ENCODE assay signal across 8 cellular contexts in genomic region chr14:35122696-35123387, GRCh38. TPM values are rescaled to one million over a fixed set of nuclear protein-coding genes. Genes with fewer than 3 reads are reported as not detected.
DNase-seq lines count a peak whose midpoint lies in the region; ATAC-seq and TF ChIP-seq lines count a peak whose summit lies in the region.

No MANE protein-coding gene starts in this region.

- peak; percentile 7 for ATAC-seq in GM21717 (IDR thresholded peaks at IDR 0.05; ENCODE audit: unreplicated experiment)
- no peak for ATAC-seq in GM19452 (IDR thresholded peaks at IDR 0.05; ENCODE audit: unreplicated experiment)

- H3K9me3 ChIP-seq in liver (ENCODE audit: control insufficient read depth in 4 of 4, low read length in 3 of 4) = no peaks in the 10 kb centered on the region

- peak; percentile 45 for DNase-seq in COLO829 (ENCODE audit: low spot score)
- peak; percentile 73 for DNase-seq in NCI-H748 (lab: John Stamatoyannopoulos, UW; ENCODE audit: unreplicated experiment)
- DNase-seq in caudate nucleus (lab: John Stamatoyannopoulos, UW) = peak in 5 of 61 donors; percentile 41 to 86 (median 51)
- no peak for DNase-seq in SK-N-DZ (ENCODE audit: low spot score)

- 7% methylated on average over 23 of the region's 23 CpGs for WGBS in liver

- peaks cover 1 to 21% (median 16%) of the 10 kb centered on the region in 4 donors for H3K4me1 ChIP-seq in liver (ENCODE audit: control insufficient read depth in 4 of 4, insufficient read depth in 4 of 4, low read length in 3 of 4)

- H3K27ac ChIP-seq in caudate nucleus (ENCODE audit: low read depth, low read length) (peak overlapping the region; percentile 99), liver (ENCODE audit: low read depth in 1 of 2, low read length in 2 of 2) (peak overlapping the region; percentile 95 to 100), temporal lobe (ENCODE audit: low read depth, low read length) (peak overlapping the region; percentile 94)

- H3K36me3 ChIP-seq in liver (ENCODE audit: control insufficient read depth in 4 of 4, insufficient read depth in 3 of 4, low read depth in 1 of 4, low read length in 3 of 4) = peaks cover 0 to 3% (median 0%) of the 10 kb centered on the region in 4 donors

- H3K27me3 ChIP-seq in liver (ENCODE audit: control insufficient read depth in 4 of 4, insufficient read depth in 4 of 4, low read length in 3 of 4) = no peaks in the 10 kb centered on the region

- TF ChIP-seq CTCF in liver (IDR thresholded peaks at IDR 0.05; ENCODE audit: low read depth, low read length, missing input control) = no peak

- peak overlapping the region; percentile 96 to 99 for H3K9ac ChIP-seq in liver (ENCODE audit: low read depth in 1 of 2, low read length in 2 of 2)

- TF ChIP-seq RAD21 in liver (IDR thresholded peaks at IDR 0.05) = no peak

- peak overlapping the region; percentile 83 to 100 (median 90) for H3K4me3 ChIP-seq in liver (ENCODE audit: low read depth in 1 of 3, low read length in 3 of 3)

TF ChIP-seq in liver, 16 proteins besides CTCF, POLR2A, EP300 and RAD21:
- TF ChIP-seq RXRA (IDR thresholded peaks at IDR 0.05) (no peak), YY1 (IDR thresholded peaks at IDR 0.05) (no peak), HNF4A (conservative IDR thresholded peaks at IDR 0.05) (no peak), JUND (IDR thresholded peaks at IDR 0.05) (no peak), ATF3 (IDR thresholded peaks at IDR 0.05) (no peak), ZBTB33 (IDR thresholded peaks at IDR 0.05) (no peak), GABPA (IDR thresholded peaks at IDR 0.05 in 1 of 2, conservative IDR thresholded peaks at IDR 0.05 in 1 of 2) (no peak), MAX (IDR thresholded peaks at IDR 0.05) (no peak), REST (IDR thresholded peaks at IDR 0.05) (no peak), TAF1 (conservative IDR thresholded peaks at IDR 0.05) (no peak), SP1 (IDR thresholded peaks at IDR 0.05) (no peak), FOXA1 (IDR thresholded peaks at IDR 0.05) (no peak), HNF4G (IDR thresholded peaks at IDR 0.05) (no peak), FOXA2 (IDR thresholded peaks at IDR 0.05) (no peak), NR2F2 (IDR thresholded peaks at IDR 0.05) (no peak), EGR1 (IDR thresholded peaks at IDR 0.05; ENCODE audit: low read depth in 2 of 2) (no peak)

RNA-seq across cellular contexts. Expression of gene PRORP, which starts 0.5 kb away (rescaled TPM):
- total RNA-seq in liver (10 to 100 TPM; 11.3 to 19.1 TPM), temporal lobe (17.5 TPM)
- polyA plus RNA-seq in liver = 10 to 100 TPM; 12.0 to 16.8 TPM
- 37.1 and 40.1 TPM in 2 replicates for polyA plus RNA-seq in SK-N-DZ (2014; cell fraction: cytosol; rRNA removed)
- 24.7 and 25.4 TPM in 2 replicates for polyA plus RNA-seq in SK-N-DZ (2014; cell fraction: nucleus; rRNA removed)

RNA-seq across cellular contexts. Expression of gene PPP2R3C, which starts 1.1 kb away (rescaled TPM):
- total RNA-seq in liver (10 to 100 TPM in 1 of 2 donors, 1 to 10 TPM in 1; 9.8 to 19.4 TPM), temporal lobe (52.1 TPM)
- 10 to 100 TPM in 1 of 2 donors, 1 to 10 TPM in 1; 6.9 to 14.6 TPM for polyA plus RNA-seq in liver
- polyA plus RNA-seq in SK-N-DZ (2014; cell fraction: cytosol; rRNA removed) = 70.2 and 71.1 TPM in 2 replicates
- 75.3 and 86.9 TPM in 2 replicates for polyA plus RNA-seq in SK-N-DZ (2014; cell fraction: nucleus; rRNA removed)
